ENCODE assay signal across 8 cellular contexts in genomic region chr15:79311901-79312553, GRCh38. TPM values are rescaled to one million over a fixed set of nuclear protein-coding genes. Genes with fewer than 3 reads are reported as not detected.
A peak's percentile ranks its signal among the peaks of the same experiment; 100 is the strongest.
DNase-seq lines count a peak whose midpoint lies in the region; ATAC-seq and TF ChIP-seq lines count a peak whose summit lies in the region.

No MANE protein-coding gene starts in this region.

- H3K36me3 ChIP-seq in cardiac muscle cell (peaks cover 19% of the 10 kb centered on the region), upper lobe of left lung (peaks cover 5 to 29% (median 16%) of the 10 kb centered on the region in 4 donors)

- H3K9me3 ChIP-seq in cardiac muscle cell (ENCODE audit: low read depth) (no peaks in the 10 kb centered on the region), upper lobe of left lung (no peaks in the 10 kb centered on the region)

- H3K27me3 ChIP-seq in cardiac muscle cell, result peaks cover 34% of the 10 kb centered on the region
- no peaks in the 10 kb centered on the region for H3K27me3 ChIP-seq in upper lobe of left lung

- H3K4me3 ChIP-seq in cardiac muscle cell, result peak overlapping the region; percentile 44
- peak overlapping the region; percentile 62 to 84 (median 72) for H3K4me3 ChIP-seq in upper lobe of left lung

- H3K27ac ChIP-seq in cardiac muscle cell, result no peak overlapping the region
- peak overlapping the region in 1 of 4 donors; percentile 70 for H3K27ac ChIP-seq in upper lobe of left lung

- peaks cover 40 to 44% of the 10 kb centered on the region in 2 donors for H3K36me3 Mint-ChIP-seq in activated naive CD4-positive, alpha-beta T cell treated with anti-CD3 and anti-CD28 coated beads, Interleukin-2, amount 50 U/mL, for 72 hours

- no peaks in the 10 kb centered on the region for H3K9me3 Mint-ChIP-seq in activated naive CD4-positive, alpha-beta T cell treated with anti-CD3 and anti-CD28 coated beads, Interleukin-2, amount 50 U/mL, for 72 hours

- DNase-seq in cardiac muscle cell (ENCODE audit: low read depth in 1 of 2, low spot score in 1 of 2) (peak in 1 of 2 donors; percentile 6), left cardiac atrium (no peak), left colon (peak in 1 of 2 donors; percentile 6), upper lobe of left lung (no peak), NCI-H510A (lab: John Stamatoyannopoulos, UW) (no peak), retina (no peak)
- no peak for DNase-seq in activated naive CD4-positive, alpha-beta T cell treated with anti-CD3 and anti-CD28 coated beads, Interleukin-2, amount 50 U/mL, for 72 hours (ENCODE audit: low spot score in 2 of 2)

- WGBS in upper lobe of left lung, 2 donors, result 62 to 76% methylated on average over 6 to 8 of the region's 8 CpGs

- no peak for TF ChIP-seq CTCF in cardiac muscle cell (IDR thresholded peaks at IDR 0.05; ENCODE audit: low read depth, low read length)
- TF ChIP-seq CTCF in upper lobe of left lung (IDR thresholded peaks at IDR 0.05), result no peak

- intact Hi-C loops in left cardiac atrium (cut with DNase I) (no loop called here), left colon (cut with DNase I, micrococcal nuclease) (no loop called here)

- TF ChIP-seq EP300 in upper lobe of left lung (IDR thresholded peaks at IDR 0.05), result no peak

- H3K4me1 ChIP-seq in cardiac muscle cell (ENCODE audit: low read depth) (no peaks in the 10 kb centered on the region), upper lobe of left lung (peaks cover 0 to 24% (median 12%) of the 10 kb centered on the region in 4 donors)

- TF ChIP-seq POLR2A in upper lobe of left lung (IDR thresholded peaks at IDR 0.05), result no peak

- H3K27ac Mint-ChIP-seq in activated naive CD4-positive, alpha-beta T cell treated with anti-CD3 and anti-CD28 coated beads, Interleukin-2, amount 50 U/mL, for 72 hours, result peak overlapping the region; percentile 86 to 88

- ATAC-seq in left cardiac atrium, result no peak
- ATAC-seq in activated naive CD4-positive, alpha-beta T cell treated with anti-CD3 and anti-CD28 coated beads, Interleukin-2, amount 50 U/mL, for 72 hours, result no peak
- ATAC-seq in left colon, result peak; percentile 17
- ATAC-seq in upper lobe of left lung (ENCODE audit: low FRiP score in 2 of 2), result no peak
- no peak for ATAC-seq in GM21717 (IDR thresholded peaks at IDR 0.05; ENCODE audit: unreplicated experiment)

RNA-seq across cellular contexts. Expression of gene TMED3, which starts 1.1 kb away (rescaled TPM):
- 74.3 and 79.9 TPM in 2 replicates for total RNA-seq in cardiac muscle cell
- polyA plus RNA-seq in cardiac muscle cell, result 74.6 and 85.6 TPM in 2 replicates
- 10 to 100 TPM; 32.4 to 37.1 TPM for total RNA-seq in left cardiac atrium
- 10 to 100 TPM; 37.9 to 40.9 TPM for total RNA-seq in activated naive CD4-positive, alpha-beta T cell treated with anti-CD3 and anti-CD28 coated beads, Interleukin-2, amount 50 U/mL, for 72 hours
- total RNA-seq in left colon, result 10 to 100 TPM; 64.0 to 74.3 TPM
- 10 to 100 TPM; 28.3 to 57.5 (median 49.9) TPM for total RNA-seq in upper lobe of left lung

RNA-seq across cellular contexts. Expression of gene ANKRD34C, which starts 29.5 kb away (rescaled TPM):
- total RNA-seq in cardiac muscle cell, result not detected in 2 replicates
- not detected in 2 replicates for polyA plus RNA-seq in cardiac muscle cell
- total RNA-seq in left cardiac atrium, result under 1 TPM in 1 of 2 donors, not detected in 1; 0.13 TPM
- total RNA-seq in activated naive CD4-positive, alpha-beta T cell treated with anti-CD3 and anti-CD28 coated beads, Interleukin-2, amount 50 U/mL, for 72 hours, result not detected
- total RNA-seq in left colon, result not detected
- not detected for total RNA-seq in upper lobe of left lung
